ENCODE assay signal across 32 cellular contexts in the genomic region with DNA sequence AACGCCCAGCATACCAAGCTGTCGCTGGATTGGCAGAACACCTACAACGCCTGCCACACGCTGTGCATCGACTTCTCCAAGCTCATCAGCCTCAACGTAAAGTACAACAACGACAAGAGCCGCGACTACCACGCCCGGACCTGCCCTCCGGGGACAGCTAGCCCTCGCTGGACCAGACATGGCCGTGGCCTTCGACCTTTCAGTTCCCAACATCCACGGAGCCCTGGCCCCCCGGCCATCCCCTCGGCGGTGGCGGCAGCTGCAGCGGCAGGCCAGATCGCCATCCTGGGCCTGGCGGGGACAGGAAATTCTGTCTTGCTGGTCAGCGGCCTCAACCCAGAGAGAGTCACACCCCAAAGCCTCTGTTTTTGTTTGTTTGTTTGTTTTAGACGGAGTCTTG.
"Had no signal": no experiment of that assay in that cellular context is flagged by ENCODE, and none has a peak within 500 bp of the region (broad histone marks: within the 10 kb centered on the region; RNA-seq: fewer than 3 reads in every experiment).

No MANE protein-coding gene starts in this region.

- H3K36me3 ChIP-seq: ascending aorta, cardiac muscle cell, MG63, WERI-Rb-1 had no signal

- H3K9me3 Mint-ChIP-seq: activated CD4-positive, alpha-beta memory T cell treated with anti-CD3 and anti-CD28 coated beads, Interleukin-2, amount 10 ng/mL, durations not matched to agents 7 days and 5 days; activated naive CD8-positive, alpha-beta T cell treated with anti-CD3 and anti-CD28 coated beads for 36 hours; activated T-cell treated with anti-CD3 and anti-CD28 coated beads, Interleukin-2, amount 50 U/mL, for 72 hours; activated T-helper 17 cell treated with anti-CD3 and anti-CD28 coated beads, Interleukin-2, amount 50 U/mL, for 72 hours; T-cell had no signal

- H3K36me3 Mint-ChIP-seq: activated naive CD8-positive, alpha-beta T cell treated with anti-CD3 and anti-CD28 coated beads for 36 hours; T-cell had no signal

- DNase-seq: activated CD4-positive, alpha-beta memory T cell treated with anti-CD3 and anti-CD28 coated beads, Interleukin-2, amount 10 ng/mL, durations not matched to agents 7 days and 5 days; activated CD4-positive, alpha-beta T cell treated with anti-CD3 and anti-CD28 coated beads for 1 hour; activated CD4-positive, alpha-beta T cell treated with anti-CD3 and anti-CD28 coated beads for 48 hours; activated CD4-positive, CD25-positive, alpha-beta regulatory T cell; activated CD8-positive, alpha-beta memory T cell treated with anti-CD3 and anti-CD28 coated beads for 24 hours; activated CD8-positive, alpha-beta memory T cell treated with anti-CD3 and anti-CD28 coated beads, Interleukin-2, amount 10 ng/mL, durations not matched to agents 7 days and 5 days; activated effector memory CD4-positive, alpha-beta T cell treated with anti-CD3 and anti-CD28 coated beads, Interleukin-2, amount 50 U/mL, for 16 hours; activated naive CD4-positive, alpha-beta T cell; activated naive CD4-positive, alpha-beta T cell treated with anti-CD3 and anti-CD28 coated beads, Interleukin-2, amount 50 U/mL, for 16 hours; activated naive CD8-positive, alpha-beta T cell treated with anti-CD3 and anti-CD28 coated beads for 36 hours; activated T-cell treated with anti-CD3 and anti-CD28 coated beads, Interleukin-2, amount 50 U/mL, for 1 hour; activated T-cell treated with anti-CD3 and anti-CD28 coated beads, Interleukin-2, amount 50 U/mL, for 72 hours; amniotic stem cell; Kasumi-1; MG63; NCI-H1048; NCI-H1105 treated with DMSO at 0.1 percent for 48 hours; NCI-H1436; NCI-H1694; NCI-H2029; NCI-H345; NCI-H524 treated with DMSO at 0.1 percent for 48 hours; SHP77 treated with DMSO at 0.1 percent for 48 hours; T-cell; T-helper 2 cell; T1000; WERI-Rb-1 had no signal

- H3K4me1 ChIP-seq: ascending aorta had no signal

- H3K27me3 ChIP-seq: ascending aorta, cardiac muscle cell, MG63 had no signal

- H3K4me3 ChIP-seq: ascending aorta, cardiac muscle cell, MG63 had no signal

- H3K4me3 Mint-ChIP-seq: activated CD4-positive, alpha-beta memory T cell treated with anti-CD3 and anti-CD28 coated beads, Interleukin-2, amount 10 ng/mL, durations not matched to agents 7 days and 5 days; activated CD8-positive, alpha-beta memory T cell treated with anti-CD3 and anti-CD28 coated beads, Interleukin-2, amount 10 ng/mL, durations not matched to agents 7 days and 5 days; activated naive CD8-positive, alpha-beta T cell treated with anti-CD3 and anti-CD28 coated beads for 36 hours; activated T-cell treated with anti-CD3 and anti-CD28 coated beads, Interleukin-2, amount 50 U/mL, for 72 hours; activated T-helper 17 cell treated with anti-CD3 and anti-CD28 coated beads, Interleukin-2, amount 50 U/mL, for 72 hours; T-cell had no signal

- H3K27ac Mint-ChIP-seq: activated CD4-positive, alpha-beta memory T cell treated with anti-CD3 and anti-CD28 coated beads, Interleukin-2, amount 10 ng/mL, durations not matched to agents 7 days and 5 days; activated CD8-positive, alpha-beta memory T cell treated with anti-CD3 and anti-CD28 coated beads, Interleukin-2, amount 10 ng/mL, durations not matched to agents 7 days and 5 days; activated naive CD8-positive, alpha-beta T cell treated with anti-CD3 and anti-CD28 coated beads for 36 hours; activated T-cell treated with anti-CD3 and anti-CD28 coated beads, Interleukin-2, amount 50 U/mL, for 72 hours; activated T-helper 17 cell treated with anti-CD3 and anti-CD28 coated beads, Interleukin-2, amount 50 U/mL, for 72 hours; T-cell had no signal

- H3K27ac ChIP-seq: ascending aorta, cardiac muscle cell, WERI-Rb-1 had no signal

- ATAC-seq: activated CD8-positive, alpha-beta memory T cell treated with anti-CD3 and anti-CD28 coated beads, Interleukin-2, amount 10 ng/mL, durations not matched to agents 7 days and 5 days; activated T-cell treated with anti-CD3 and anti-CD28 coated beads, Interleukin-2, amount 50 U/mL, for 72 hours; activated T-helper 17 cell treated with anti-CD3 and anti-CD28 coated beads, Interleukin-2, amount 50 U/mL, for 72 hours; Panc1; SK-N-SH treated with all-trans-retinoic acid at 6 μM for 48 hours; T-cell had no signal

- H3K27me3 Mint-ChIP-seq: activated CD4-positive, alpha-beta memory T cell treated with anti-CD3 and anti-CD28 coated beads, Interleukin-2, amount 10 ng/mL, durations not matched to agents 7 days and 5 days; activated CD8-positive, alpha-beta memory T cell treated with anti-CD3 and anti-CD28 coated beads, Interleukin-2, amount 10 ng/mL, durations not matched to agents 7 days and 5 days; activated naive CD8-positive, alpha-beta T cell treated with anti-CD3 and anti-CD28 coated beads for 36 hours; activated T-helper 17 cell treated with anti-CD3 and anti-CD28 coated beads, Interleukin-2, amount 50 U/mL, for 72 hours; T-cell had no signal

- H3K9me3 ChIP-seq: MG63 had no signal
